1 cellular context compared by ENCODE assay signal in the genomic region with DNA sequence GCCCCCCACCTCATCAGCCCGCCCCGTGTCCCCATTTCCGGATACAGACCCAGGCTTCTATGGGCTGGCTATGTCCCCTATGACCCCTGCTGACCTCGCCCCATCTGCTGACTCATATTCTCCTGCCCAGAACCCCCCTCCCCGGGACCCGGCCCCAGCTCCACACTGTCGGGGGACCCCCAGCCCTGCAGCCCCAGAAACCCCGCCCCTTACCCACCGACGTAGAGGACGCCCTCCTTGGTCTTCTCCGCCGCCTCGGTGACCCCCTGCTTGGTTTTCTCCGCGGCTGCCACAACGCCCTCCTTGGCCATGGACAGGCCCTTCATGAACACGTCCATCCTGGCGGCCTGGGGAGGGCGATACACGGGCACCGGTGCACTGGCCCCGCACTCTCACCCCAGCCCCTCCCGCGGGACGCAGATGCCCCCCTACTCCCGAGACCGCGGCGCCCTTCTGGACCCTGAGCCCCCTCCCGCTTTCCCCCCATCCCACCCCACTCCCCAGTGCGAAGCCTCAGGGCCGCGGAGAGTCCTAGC.
TF ChIP-seq lines count a peak whose summit lies in the region.

No MANE protein-coding gene starts in this region.

TF ChIP-seq in GM23338, 12 proteins besides CTCF, POLR2A, EP300 and RAD21:
- TF ChIP-seq JUNB (IDR thresholded peaks at IDR 0.05; ENCODE audit: unreplicated experiment) (no peak), ZNF114 (CRISPR knock-in tag; IDR thresholded peaks at IDR 0.05) (no peak), POLR2AphosphoS5 (IDR thresholded peaks at IDR 0.05; ENCODE audit: low read depth) (no peak), CREB1 (CRISPR knock-in tag; IDR thresholded peaks at IDR 0.05; ENCODE audit: low read depth) (no peak), EZH2phosphoT487 (IDR thresholded peaks at IDR 0.05; ENCODE audit: unreplicated experiment) (no peak), ZNF331 (CRISPR knock-in tag; IDR thresholded peaks at IDR 0.05; ENCODE audit: low read depth) (no peak), NANOG (IDR thresholded peaks at IDR 0.05; ENCODE audit: borderline replicate concordance) (no peak), EZH2 (IDR thresholded peaks at IDR 0.05; ENCODE audit: low read depth, unreplicated experiment) (no peak), STAT1 (IDR thresholded peaks at IDR 0.05; ENCODE audit: unreplicated experiment) (no peak)
- TF ChIP-seq, protein P1, sequence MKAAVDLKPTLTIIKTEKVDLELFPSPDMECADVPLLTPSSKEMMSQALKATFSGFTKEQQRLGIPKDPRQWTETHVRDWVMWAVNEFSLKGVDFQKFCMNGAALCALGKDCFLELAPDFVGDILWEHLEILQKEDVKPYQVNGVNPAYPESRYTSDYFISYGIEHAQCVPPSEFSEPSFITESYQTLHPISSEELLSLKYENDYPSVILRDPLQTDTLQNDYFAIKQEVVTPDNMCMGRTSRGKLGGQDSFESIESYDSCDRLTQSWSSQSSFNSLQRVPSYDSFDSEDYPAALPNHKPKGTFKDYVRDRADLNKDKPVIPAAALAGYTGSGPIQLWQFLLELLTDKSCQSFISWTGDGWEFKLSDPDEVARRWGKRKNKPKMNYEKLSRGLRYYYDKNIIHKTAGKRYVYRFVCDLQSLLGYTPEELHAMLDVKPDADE (IDR thresholded peaks at IDR 0.05), result no peak
- TF ChIP-seq, protein P2, sequence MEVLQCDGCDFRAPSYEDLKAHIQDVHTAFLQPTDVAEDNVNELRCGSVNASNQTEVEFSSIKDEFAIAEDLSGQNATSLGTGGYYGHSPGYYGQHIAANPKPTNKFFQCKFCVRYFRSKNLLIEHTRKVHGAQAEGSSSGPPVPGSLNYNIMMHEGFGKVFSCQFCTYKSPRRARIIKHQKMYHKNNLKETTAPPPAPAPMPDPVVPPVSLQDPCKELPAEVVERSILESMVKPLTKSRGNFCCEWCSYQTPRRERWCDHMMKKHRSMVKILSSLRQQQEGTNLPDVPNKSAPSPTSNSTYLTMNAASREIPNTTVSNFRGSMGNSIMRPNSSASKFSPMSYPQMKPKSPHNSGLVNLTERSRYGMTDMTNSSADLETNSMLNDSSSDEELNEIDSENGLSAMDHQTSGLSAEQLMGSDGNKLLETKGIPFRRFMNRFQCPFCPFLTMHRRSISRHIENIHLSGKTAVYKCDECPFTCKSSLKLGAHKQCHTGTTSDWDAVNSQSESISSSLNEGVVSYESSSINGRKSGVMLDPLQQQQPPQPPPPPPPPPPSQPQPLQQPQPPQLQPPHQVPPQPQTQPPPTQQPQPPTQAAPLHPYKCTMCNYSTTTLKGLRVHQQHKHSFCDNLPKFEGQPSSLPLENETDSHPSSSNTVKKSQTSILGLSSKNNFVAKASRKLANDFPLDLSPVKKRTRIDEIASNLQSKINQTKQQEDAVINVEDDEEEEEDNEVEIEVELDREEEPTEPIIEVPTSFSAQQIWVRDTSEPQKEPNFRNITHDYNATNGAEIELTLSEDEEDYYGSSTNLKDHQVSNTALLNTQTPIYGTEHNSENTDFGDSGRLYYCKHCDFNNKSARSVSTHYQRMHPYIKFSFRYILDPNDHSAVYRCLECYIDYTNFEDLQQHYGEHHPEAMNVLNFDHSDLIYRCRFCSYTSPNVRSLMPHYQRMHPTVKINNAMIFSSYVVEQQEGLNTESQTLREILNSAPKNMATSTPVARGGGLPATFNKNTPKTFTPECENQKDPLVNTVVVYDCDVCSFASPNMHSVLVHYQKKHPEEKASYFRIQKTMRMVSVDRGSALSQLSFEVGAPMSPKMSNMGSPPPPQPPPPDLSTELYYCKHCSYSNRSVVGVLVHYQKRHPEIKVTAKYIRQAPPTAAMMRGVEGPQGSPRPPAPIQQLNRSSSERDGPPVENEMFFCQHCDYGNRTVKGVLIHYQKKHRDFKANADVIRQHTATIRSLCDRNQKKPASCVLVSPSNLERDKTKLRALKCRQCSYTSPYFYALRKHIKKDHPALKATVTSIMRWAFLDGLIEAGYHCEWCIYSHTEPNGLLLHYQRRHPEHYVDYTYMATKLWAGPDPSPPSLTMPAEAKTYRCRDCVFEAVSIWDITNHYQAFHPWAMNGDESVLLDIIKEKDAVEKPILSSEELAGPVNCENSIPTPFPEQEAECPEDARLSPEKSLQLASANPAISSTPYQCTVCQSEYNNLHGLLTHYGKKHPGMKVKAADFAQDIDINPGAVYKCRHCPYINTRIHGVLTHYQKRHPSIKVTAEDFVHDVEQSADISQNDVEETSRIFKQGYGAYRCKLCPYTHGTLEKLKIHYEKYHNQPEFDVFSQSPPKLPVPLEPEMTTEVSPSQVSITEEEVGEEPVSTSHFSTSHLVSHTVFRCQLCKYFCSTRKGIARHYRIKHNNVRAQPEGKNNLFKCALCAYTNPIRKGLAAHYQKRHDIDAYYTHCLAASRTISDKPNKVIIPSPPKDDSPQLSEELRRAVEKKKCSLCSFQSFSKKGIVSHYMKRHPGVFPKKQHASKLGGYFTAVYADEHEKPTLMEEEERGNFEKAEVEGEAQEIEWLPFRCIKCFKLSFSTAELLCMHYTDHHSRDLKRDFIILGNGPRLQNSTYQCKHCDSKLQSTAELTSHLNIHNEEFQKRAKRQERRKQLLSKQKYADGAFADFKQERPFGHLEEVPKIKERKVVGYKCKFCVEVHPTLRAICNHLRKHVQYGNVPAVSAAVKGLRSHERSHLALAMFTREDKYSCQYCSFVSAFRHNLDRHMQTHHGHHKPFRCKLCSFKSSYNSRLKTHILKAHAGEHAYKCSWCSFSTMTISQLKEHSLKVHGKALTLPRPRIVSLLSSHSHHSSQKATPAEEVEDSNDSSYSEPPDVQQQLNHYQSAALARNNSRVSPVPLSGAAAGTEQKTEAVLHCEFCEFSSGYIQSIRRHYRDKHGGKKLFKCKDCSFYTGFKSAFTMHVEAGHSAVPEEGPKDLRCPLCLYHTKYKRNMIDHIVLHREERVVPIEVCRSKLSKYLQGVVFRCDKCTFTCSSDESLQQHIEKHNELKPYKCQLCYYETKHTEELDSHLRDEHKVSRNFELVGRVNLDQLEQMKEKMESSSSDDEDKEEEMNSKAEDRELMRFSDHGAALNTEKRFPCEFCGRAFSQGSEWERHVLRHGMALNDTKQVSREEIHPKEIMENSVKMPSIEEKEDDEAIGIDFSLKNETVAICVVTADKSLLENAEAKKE (CRISPR knock-in tag; IDR thresholded peaks at IDR 0.05), result no peak
- TF ChIP-seq, protein P3, sequence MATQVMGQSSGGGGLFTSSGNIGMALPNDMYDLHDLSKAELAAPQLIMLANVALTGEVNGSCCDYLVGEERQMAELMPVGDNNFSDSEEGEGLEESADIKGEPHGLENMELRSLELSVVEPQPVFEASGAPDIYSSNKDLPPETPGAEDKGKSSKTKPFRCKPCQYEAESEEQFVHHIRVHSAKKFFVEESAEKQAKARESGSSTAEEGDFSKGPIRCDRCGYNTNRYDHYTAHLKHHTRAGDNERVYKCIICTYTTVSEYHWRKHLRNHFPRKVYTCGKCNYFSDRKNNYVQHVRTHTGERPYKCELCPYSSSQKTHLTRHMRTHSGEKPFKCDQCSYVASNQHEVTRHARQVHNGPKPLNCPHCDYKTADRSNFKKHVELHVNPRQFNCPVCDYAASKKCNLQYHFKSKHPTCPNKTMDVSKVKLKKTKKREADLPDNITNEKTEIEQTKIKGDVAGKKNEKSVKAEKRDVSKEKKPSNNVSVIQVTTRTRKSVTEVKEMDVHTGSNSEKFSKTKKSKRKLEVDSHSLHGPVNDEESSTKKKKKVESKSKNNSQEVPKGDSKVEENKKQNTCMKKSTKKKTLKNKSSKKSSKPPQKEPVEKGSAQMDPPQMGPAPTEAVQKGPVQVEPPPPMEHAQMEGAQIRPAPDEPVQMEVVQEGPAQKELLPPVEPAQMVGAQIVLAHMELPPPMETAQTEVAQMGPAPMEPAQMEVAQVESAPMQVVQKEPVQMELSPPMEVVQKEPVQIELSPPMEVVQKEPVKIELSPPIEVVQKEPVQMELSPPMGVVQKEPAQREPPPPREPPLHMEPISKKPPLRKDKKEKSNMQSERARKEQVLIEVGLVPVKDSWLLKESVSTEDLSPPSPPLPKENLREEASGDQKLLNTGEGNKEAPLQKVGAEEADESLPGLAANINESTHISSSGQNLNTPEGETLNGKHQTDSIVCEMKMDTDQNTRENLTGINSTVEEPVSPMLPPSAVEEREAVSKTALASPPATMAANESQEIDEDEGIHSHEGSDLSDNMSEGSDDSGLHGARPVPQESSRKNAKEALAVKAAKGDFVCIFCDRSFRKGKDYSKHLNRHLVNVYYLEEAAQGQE (IDR thresholded peaks at IDR 0.05; ENCODE audit: unreplicated experiment), result no peak
TF ChIP-seq in GM23338: peak in this region for 0.
